In genomic region chr4:101864660-101865059, GRCh38 we compare ENCODE assay signal across 21 cellular contexts.
DNase-seq lines count a peak whose midpoint lies in the region; ATAC-seq, FAIRE-seq and TF ChIP-seq lines count a peak whose summit lies in the region.
"Had no signal": no experiment of that assay in that cellular context is flagged by ENCODE, and none has a peak within 500 bp of the region (broad histone marks: within the 10 kb centered on the region; RNA-seq: fewer than 3 reads in every experiment).

No MANE protein-coding gene starts in this region.

- peaks cover 12% of the 10 kb centered on the region; the same call in 2 of the 3 replicates for H3K9me3 ChIP-seq in A549

- peak overlapping the region; percentile 78 to 94 for H3K27ac ChIP-seq in A549
- H3K27ac ChIP-seq: SK-N-MC had no signal

- no peak for TF ChIP-seq EP300 in A549 (IDR thresholded peaks at IDR 0.05)
- TF ChIP-seq EP300 in Ishikawa (IDR thresholded peaks at IDR 0.05; ENCODE audit: borderline replicate concordance), result no peak

- ATAC-seq in A549 (no peak), HG03520 (IDR thresholded peaks at IDR 0.05; ENCODE audit: unreplicated experiment) (no peak)
- ATAC-seq: K562, Right ventricle myocardium inferior had no signal

- POLR2A ChIA-PET in A549 (lab: Yijun Ruan, JAX), result no interaction called here
- POLR2A ChIA-PET in activated CD4-positive, alpha-beta memory T cell treated with anti-CD3 and anti-CD28 coated beads for 36 hours (lab: Charles Lee), result no interaction called here

- peak overlapping the region; percentile 10 for H3K27ac Mint-ChIP-seq in nephron progenitor cell
- H3K27ac Mint-ChIP-seq in activated CD4-positive, alpha-beta memory T cell treated with anti-CD3 and anti-CD28 coated beads for 36 hours, result no peak overlapping the region

- TF ChIP-seq POLR2A in A549 (IDR thresholded peaks at IDR 0.05; ENCODE audit: low read length), result no peak

- H3K27me3 Mint-ChIP-seq in nephron progenitor cell (ENCODE audit: low read depth, poor library complexity), result no peaks in the 10 kb centered on the region
- H3K27me3 Mint-ChIP-seq in activated CD4-positive, alpha-beta memory T cell treated with anti-CD3 and anti-CD28 coated beads for 36 hours, result peaks cover 10% of the 10 kb centered on the region

- 91% methylated on average over 2 of the region's 2 CpGs for WGBS in A549 (ENCODE audit: missing lambda C conversion rate)

- no peaks in the 10 kb centered on the region for H3K9me3 Mint-ChIP-seq in nephron progenitor cell
- H3K9me3 Mint-ChIP-seq in activated CD4-positive, alpha-beta memory T cell treated with anti-CD3 and anti-CD28 coated beads for 36 hours, result peaks cover 4% of the 10 kb centered on the region

- H3K4me1 Mint-ChIP-seq in nephron progenitor cell, result peaks cover 6% of the 10 kb centered on the region
- H3K4me1 Mint-ChIP-seq in activated CD4-positive, alpha-beta memory T cell treated with anti-CD3 and anti-CD28 coated beads for 36 hours (ENCODE audit: low read depth), result no peaks in the 10 kb centered on the region

- no peak for FAIRE-seq in A549 (lab: Jason Lieb, UNC)
- FAIRE-seq in bronchial epithelial cell (lab: Jason Lieb, UNC), result no peak
- FAIRE-seq: A204.1, GM19239, H54, HTR-8/SVneo, K562 had no signal

- no peak for TF ChIP-seq CTCF in A549 (IDR thresholded peaks at IDR 0.05)
- no peak for TF ChIP-seq CTCF in bronchial epithelial cell (IDR thresholded peaks at IDR 0.05; ENCODE audit: insufficient read depth, low read length, severe bottlenecking)
- no peak for TF ChIP-seq CTCF in nephron progenitor cell (IDR thresholded peaks at IDR 0.05)

- peaks cover 19% of the 10 kb centered on the region for H3K4me1 ChIP-seq in A549

- no peak overlapping the region for H3K4me3 Mint-ChIP-seq in nephron progenitor cell
- H3K4me3 Mint-ChIP-seq in activated CD4-positive, alpha-beta memory T cell treated with anti-CD3 and anti-CD28 coated beads for 36 hours, result no peak overlapping the region

- DNase-seq in A549 (ENCODE audit: low read depth in 1 of 2, low spot score in 1 of 2) (no peak), bronchial epithelial cell (ENCODE audit: low read depth) (peak; percentile 37), nephron progenitor cell (no peak)
- no peak for DNase-seq in activated CD4-positive, alpha-beta memory T cell treated with anti-CD3 and anti-CD28 coated beads for 36 hours
- no peak for DNase-seq in stimulated activated naive CD4-positive, alpha-beta T cell treated with Interleukin-2 at 50 U/mL for 16 hours (lab: John Stamatoyannopoulos, UW)
- no peak for DNase-seq in central memory CD4-positive, alpha-beta T cell
- DNase-seq: C1 segment of cervical spinal cord, DMS153, NCI-H187 treated with DMSO at 0.1 percent for 48 hours, NCI-H2171 treated with DMSO at 0.1 percent for 48 hours, NCI-H446 treated with DMSO at 0.1 percent for 48 hours, NCI-H774 had no signal

- CTCF ChIA-PET in A549 (lab: Yijun Ruan, JAX), result interaction anchor here (0.9 kb wide), 1 partner anchor 398 kb away, joined by 4 read pairs; no protein-coding TSS in a partner anchor
- CTCF ChIA-PET in activated CD4-positive, alpha-beta memory T cell treated with anti-CD3 and anti-CD28 coated beads for 36 hours (lab: Charles Lee), result no interaction called here

- intact Hi-C loops in activated CD4-positive, alpha-beta memory T cell treated with anti-CD3 and anti-CD28 coated beads for 36 hours (cut with micrococcal nuclease), result no loop called here

- H3K36me3 ChIP-seq in bronchial epithelial cell (ENCODE audit: control insufficient read depth, insufficient read depth, low read length), result no peaks in the 10 kb centered on the region

- H3K27me3 ChIP-seq in bronchial epithelial cell (ENCODE audit: control insufficient read depth, insufficient read depth, low read length), result no peaks in the 10 kb centered on the region

- peak overlapping the region; percentile 54 for H3K4me2 ChIP-seq in A549

- H3K4me3 ChIP-seq in A549, result no peak overlapping the region
- H3K4me3 ChIP-seq in bronchial epithelial cell (ENCODE audit: low read depth, low read length), result no peak overlapping the region
- H3K4me3 ChIP-seq: K562, SK-N-MC had no signal

- no peaks in the 10 kb centered on the region for H3K36me3 Mint-ChIP-seq in nephron progenitor cell (ENCODE audit: low read depth)
- no peaks in the 10 kb centered on the region for H3K36me3 Mint-ChIP-seq in activated CD4-positive, alpha-beta memory T cell treated with anti-CD3 and anti-CD28 coated beads for 36 hours

- TF ChIP-seq RAD21 in A549 (conservative IDR thresholded peaks at IDR 0.05 in 1 of 2, IDR thresholded peaks at IDR 0.05 in 1 of 2) (no peak), Ishikawa (IDR thresholded peaks at IDR 0.05; ENCODE audit: low read depth) (no peak)

TF ChIP-seq in A549, 52 proteins besides CTCF, POLR2A, EP300 and RAD21:
- TF ChIP-seq HOXA7 (CRISPR knock-in tag; IDR thresholded peaks at IDR 0.05) (no peak), FOSL2 (IDR thresholded peaks at IDR 0.05) (no peak), FOSL2 (CRISPR knock-in tag; IDR thresholded peaks at IDR 0.05) (no peak)

TF ChIP-seq in Ishikawa, 13 proteins besides CTCF, POLR2A, EP300 and RAD21:
- TF ChIP-seq TEAD4 (IDR thresholded peaks at IDR 0.05) (peak; percentile 67), FOXM1 (IDR thresholded peaks at IDR 0.05; ENCODE audit: borderline replicate concordance, low read depth) (no peak)
